In genomic region chr3:159766563-159767185, GRCh38 we compare ENCODE assay signal across 1 cellular context.
TF ChIP-seq lines count a peak whose summit lies in the region.

No MANE protein-coding gene starts in this region.

TF ChIP-seq in GM23338, 12 proteins besides CTCF, POLR2A, EP300 and RAD21 (continued from another document):
- no peak for TF ChIP-seq REST (IDR thresholded peaks at IDR 0.05; ENCODE audit: unreplicated experiment)
